In genomic region chr12:113142173-113142885, GRCh38 we compare ENCODE assay signal across 1 cellular context.
TF ChIP-seq lines count a peak whose summit lies in the region.

No MANE protein-coding gene starts in this region.

TF ChIP-seq in GM12878, 131 proteins besides CTCF, POLR2A, EP300 and RAD21:
- no peak for TF ChIP-seq ZNF24 (IDR thresholded peaks at IDR 0.05)
- peak; percentile 22; the same call in 1 of the 2 replicates for TF ChIP-seq ATF7 (IDR thresholded peaks at IDR 0.05; ENCODE audit: low read depth)
- no peak for TF ChIP-seq ASH2L (IDR thresholded peaks at IDR 0.05; ENCODE audit: borderline replicate concordance, low read depth)
- no peak for TF ChIP-seq SUZ12 (IDR thresholded peaks at IDR 0.05; ENCODE audit: unreplicated experiment)
- no peak for TF ChIP-seq RAD51 (IDR thresholded peaks at IDR 0.05)
- TF ChIP-seq BHLHE40 (IDR thresholded peaks at IDR 0.05; ENCODE audit: borderline replicate concordance in 1 of 2, low read depth in 2 of 2, low read length in 1 of 2) = peak in 1 of 2 experiments; percentile 8; a peak in 1 of 4 replicates
- no peak for TF ChIP-seq SKIL (IDR thresholded peaks at IDR 0.05; ENCODE audit: low read depth, poor library complexity, severe bottlenecking)
- no peak for TF ChIP-seq REST (IDR thresholded peaks at IDR 0.05; ENCODE audit: low read depth, low read length)
- no peak for TF ChIP-seq NRF1 (conservative IDR thresholded peaks at IDR 0.05; ENCODE audit: low read depth, low read length)
- TF ChIP-seq TCF12 (IDR thresholded peaks at IDR 0.05; ENCODE audit: low read depth, low read length) = no peak
- 0 out of 2 replicates have a peak, but pooled peaks have one; percentile 14 for TF ChIP-seq MTA2 (IDR thresholded peaks at IDR 0.05; ENCODE audit: low read depth)
- no peak for TF ChIP-seq ETV6 (conservative IDR thresholded peaks at IDR 0.05 in 1 of 2, IDR thresholded peaks at IDR 0.05 in 1 of 2; ENCODE audit: borderline replicate concordance in 1 of 2, low read depth in 1 of 2)
- no peak for TF ChIP-seq ZZZ3 (IDR thresholded peaks at IDR 0.05; ENCODE audit: control insufficient read depth, insufficient read length, low read depth)
- no peak for TF ChIP-seq RUNX3 (IDR thresholded peaks at IDR 0.05; ENCODE audit: low read length)
- no peak for TF ChIP-seq ZNF384 (IDR thresholded peaks at IDR 0.05; ENCODE audit: borderline replicate concordance, low read depth, low read length)
- no peak for TF ChIP-seq CUX1 (IDR thresholded peaks at IDR 0.05; ENCODE audit: insufficient replicate concordance, low read depth, low read length)
- TF ChIP-seq MAX (IDR thresholded peaks at IDR 0.05; ENCODE audit: low read depth, low read length) = no peak
- TF ChIP-seq SREBF1 (IDR thresholded peaks at IDR 0.05; ENCODE audit: low read length) = no peak
- TF ChIP-seq SPI1 (IDR thresholded peaks at IDR 0.05; ENCODE audit: borderline replicate concordance, insufficient read depth, low read depth, low read length) = peak; percentile 22; the same call in 1 of the 2 replicates
- no peak for TF ChIP-seq NFYA (IDR thresholded peaks at IDR 0.05; ENCODE audit: borderline replicate concordance, low read depth, low read length)
- no peak for TF ChIP-seq BCLAF1 (IDR thresholded peaks at IDR 0.05)
- TF ChIP-seq JUNB (IDR thresholded peaks at IDR 0.05) = no peak
- TF ChIP-seq SREBF2 (IDR thresholded peaks at IDR 0.05; ENCODE audit: low read length) = no peak
- TF ChIP-seq TAF1 (IDR thresholded peaks at IDR 0.05; ENCODE audit: borderline replicate concordance, low read depth, low read length) = no peak
- no peak for TF ChIP-seq E4F1 (IDR thresholded peaks at IDR 0.05; ENCODE audit: borderline replicate concordance, partially characterized antibody)
- no peak for TF ChIP-seq CBFB (IDR thresholded peaks at IDR 0.05; ENCODE audit: low read depth)
- no peak for TF ChIP-seq HCFC1 (IDR thresholded peaks at IDR 0.05; ENCODE audit: low read length)
- no peak for TF ChIP-seq ZNF207 (IDR thresholded peaks at IDR 0.05; ENCODE audit: borderline replicate concordance)
- no peak for TF ChIP-seq ZNF217 (IDR thresholded peaks at IDR 0.05)
- TF ChIP-seq WRNIP1 (IDR thresholded peaks at IDR 0.05; ENCODE audit: borderline replicate concordance, low read depth, low read length) = no peak
- TF ChIP-seq E2F4 (IDR thresholded peaks at IDR 0.05; ENCODE audit: low read depth, low read length) = no peak
- TF ChIP-seq SIN3A (IDR thresholded peaks at IDR 0.05; ENCODE audit: low read depth, low read length) = no peak
- TF ChIP-seq EZH2 (IDR thresholded peaks at IDR 0.05; ENCODE audit: borderline replicate concordance, control insufficient read depth, low read depth, low read length) = no peak
- TF ChIP-seq USF2 (IDR thresholded peaks at IDR 0.05; ENCODE audit: borderline replicate concordance, low read depth, low read length) = no peak
TF ChIP-seq in GM12878: peak in this region for 4.
